In genomic region chr5:178234753-178235599, GRCh38 we compare ENCODE assay signal across 8 cellular contexts. TPM values are rescaled to one million over a fixed set of nuclear protein-coding genes. Genes with fewer than 3 reads are reported as not detected.
DNase-seq lines count a peak whose midpoint lies in the region; ATAC-seq and TF ChIP-seq lines count a peak whose summit lies in the region.

No MANE protein-coding gene starts in this region.

- peak; percentile 34 for ATAC-seq in activated CD8-positive, alpha-beta T cell treated with anti-CD3 and anti-CD28 coated beads for 36 hours
- ATAC-seq in GM18520 (IDR thresholded peaks at IDR 0.05; ENCODE audit: unreplicated experiment) = no peak

- POLR2A ChIA-PET in AG04449 (lab: Yijun Ruan, JAX) = interaction anchor here (0.8 kb wide), 1 partner anchor 31 kb away, joined by 3 read pairs; the partner anchor contains the start of gene HNRNPAB
- POLR2A ChIA-PET in activated CD8-positive, alpha-beta T cell treated with anti-CD3 and anti-CD28 coated beads for 36 hours (lab: Charles Lee) = interaction anchor here (0.9 to 21.3 kb wide), 4 partner anchors 10 to 48 kb away, joined by 3 to 431 read pairs (median 3); partner anchors contain the start of gene HNRNPAB

- no peak overlapping the region for H3K27ac Mint-ChIP-seq in activated CD8-positive, alpha-beta T cell treated with anti-CD3 and anti-CD28 coated beads for 36 hours

- CTCF ChIA-PET in AG04449 (lab: Yijun Ruan, JAX) = interaction anchor here (0.7 to 2.3 kb wide), 15 partner anchors 9 to 1259 kb away, joined by 3 to 16 read pairs (median 3); no protein-coding TSS in a partner anchor
- CTCF ChIA-PET in activated CD8-positive, alpha-beta T cell treated with anti-CD3 and anti-CD28 coated beads for 36 hours (lab: Charles Lee) = interaction anchor here (0.6 to 3.3 kb wide), 16 partner anchors 9 to 649 kb away, joined by 3 to 40 read pairs (median 4); no protein-coding TSS in a partner anchor

- peaks cover 60% of the 10 kb centered on the region for H3K4me1 Mint-ChIP-seq in activated CD8-positive, alpha-beta T cell treated with anti-CD3 and anti-CD28 coated beads for 36 hours (ENCODE audit: low read depth)

- H3K27me3 Mint-ChIP-seq in activated CD8-positive, alpha-beta T cell treated with anti-CD3 and anti-CD28 coated beads for 36 hours = no peaks in the 10 kb centered on the region

- in situ Hi-C loops in GM13976 (cut with MboI; ENCODE audit: low sequenced_read_pairs, unreplicated experiment) = no loop called here

- H3K4me3 Mint-ChIP-seq in activated CD8-positive, alpha-beta T cell treated with anti-CD3 and anti-CD28 coated beads for 36 hours = no peak overlapping the region

- peaks cover 20% of the 10 kb centered on the region for H3K36me3 Mint-ChIP-seq in activated CD8-positive, alpha-beta T cell treated with anti-CD3 and anti-CD28 coated beads for 36 hours (ENCODE audit: low read depth)

- H3K9me3 Mint-ChIP-seq in activated CD8-positive, alpha-beta T cell treated with anti-CD3 and anti-CD28 coated beads for 36 hours = no peaks in the 10 kb centered on the region

- DNase-seq in AG04449 (ENCODE audit: low read depth, low spot score) (no peak), GM13976 (ENCODE audit: low spot score) (peak; percentile 84), NCI-H82 (lab: John Stamatoyannopoulos, UW) (peak; percentile 80), midbrain (lab: John Stamatoyannopoulos, UW) (peak; percentile 63)
- peak; percentile 95 for DNase-seq in activated CD8-positive, alpha-beta T cell treated with anti-CD3 and anti-CD28 coated beads for 36 hours
- peak; percentile 66 for DNase-seq in effector CD4-positive, alpha-beta T cell
- DNase-seq in stimulated activated CD8-positive, alpha-beta memory T cell treated with anti-CD3 and anti-CD28 coated beads, Interleukin-2, amount 100 ng/mL, for 48 hours (ENCODE audit: low read depth in 2 of 2) = peak; percentile 74 to 77

- intact Hi-C loops in activated CD8-positive, alpha-beta T cell treated with anti-CD3 and anti-CD28 coated beads for 36 hours (cut with micrococcal nuclease) = no loop called here

- no peak overlapping the region for H3K4me3 ChIP-seq in AG04449 (ENCODE audit: low read depth, low read length)

- TF ChIP-seq CTCF in AG04449 (IDR thresholded peaks at IDR 0.05; ENCODE audit: insufficient read depth, low read length, missing control alignments) (peak; percentile 68), GM13976 (IDR thresholded peaks at IDR 0.05; ENCODE audit: borderline replicate concordance, control extremely low read depth, extremely low read depth, insufficient read depth, missing control alignments) (peak; percentile 72)
- peak; percentile 92 for TF ChIP-seq CTCF in activated CD8-positive, alpha-beta T cell treated with anti-CD3 and anti-CD28 coated beads for 36 hours (IDR thresholded peaks at IDR 0.05)

RNA-seq across cellular contexts. Expression of gene PHYKPL, which starts 2.4 kb away (rescaled TPM):
- 10 to 100 TPM; 60.4 to 62.1 TPM for total RNA-seq in activated CD8-positive, alpha-beta T cell treated with anti-CD3 and anti-CD28 coated beads for 36 hours

RNA-seq across cellular contexts. Expression of gene HNRNPAB, which starts 30.6 kb away (rescaled TPM):
- 100 to 1,000 TPM; 392 to 399 TPM for total RNA-seq in activated CD8-positive, alpha-beta T cell treated with anti-CD3 and anti-CD28 coated beads for 36 hours

RNA-seq across cellular contexts. Expression of gene GMCL2, which starts 47.8 kb away (rescaled TPM):
- not detected for total RNA-seq in activated CD8-positive, alpha-beta T cell treated with anti-CD3 and anti-CD28 coated beads for 36 hours
